17 cellular contexts compared by ENCODE assay signal in the genomic region with DNA sequence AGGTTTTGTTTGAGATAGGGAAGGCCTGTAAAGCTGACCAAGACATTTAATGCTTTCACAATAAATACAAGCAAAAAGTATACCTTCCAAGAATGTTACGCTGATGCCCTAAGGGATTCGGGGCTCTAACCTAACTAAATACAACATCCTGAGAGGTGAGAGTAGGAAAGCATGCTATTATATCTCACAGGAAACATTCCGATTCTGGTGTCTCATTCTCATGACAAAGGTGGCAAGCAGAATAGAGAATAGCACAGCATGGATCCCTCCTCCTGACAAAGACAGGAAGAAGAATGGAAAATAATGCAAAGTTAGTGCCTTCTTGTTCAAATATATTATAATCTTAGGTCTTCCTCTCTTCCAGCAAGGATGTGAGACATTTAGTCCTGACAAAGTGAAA.
"Had no signal": no experiment of that assay in that cellular context is flagged by ENCODE, and none has a peak within 500 bp of the region (broad histone marks: within the 10 kb centered on the region; RNA-seq: fewer than 3 reads in every experiment).

No MANE protein-coding gene starts in this region.

- H3K4me1 ChIP-seq: body of pancreas, thyroid gland had no signal

- DNase-seq: activated B cell treated with CpG ODN at 0.5 μM for 24 hours; activated CD4-positive, alpha-beta memory T cell treated with anti-CD3 and anti-CD28 coated beads, Interleukin-2, amount 10 ng/mL, durations not matched to agents 7 days and 5 days; activated CD4-positive, alpha-beta T cell treated with anti-CD3 and anti-CD28 coated beads for 4 hours; activated CD8-positive, alpha-beta memory T cell treated with anti-CD3 and anti-CD28 coated beads, Interleukin-2, amount 10 ng/mL, durations not matched to agents 7 days and 5 days; activated naive CD8-positive, alpha-beta T cell treated with anti-CD3 and anti-CD28 coated beads for 36 hours; amygdala; body of pancreas; dorsolateral prefrontal cortex; erythroblast; hypothalamus; islet precursor cell; stimulated activated CD4-positive, alpha-beta T cell treated with anti-CD3 and anti-CD28 coated beads, Interleukin-2, amount 100 ng/mL, for 24 hours; stimulated activated naive CD4-positive, alpha-beta T cell treated with Interleukin-2 at 50 U/mL for 16 hours; T-cell; thyroid gland had no signal

- H3K36me3 ChIP-seq: thyroid gland had no signal

- H3K9me3 ChIP-seq: thyroid gland had no signal

- H3K27ac ChIP-seq: body of pancreas, dorsolateral prefrontal cortex, thyroid gland had no signal

- H3K27me3 ChIP-seq: body of pancreas, thyroid gland had no signal

- H3K4me3 ChIP-seq: body of pancreas, dorsolateral prefrontal cortex, lung, thyroid gland had no signal

- ATAC-seq: activated CD8-positive, alpha-beta memory T cell treated with anti-CD3 and anti-CD28 coated beads, Interleukin-2, amount 10 ng/mL, durations not matched to agents 7 days and 5 days; body of pancreas; natural killer cell treated with Interleukin-12 subunit alpha and Interleukin-12 subunit beta and Interleukin-15 and Interleukin-18, amount 100 ng/mL, for 72 hours; T-cell had no signal
